ENCODE assay signal across 15 cellular contexts in genomic region chrX:129717902-129718301, GRCh38. TPM values are rescaled to one million over a fixed set of nuclear protein-coding genes. Genes with fewer than 3 reads are reported as not detected.
A peak's percentile ranks its signal among the peaks of the same experiment; 100 is the strongest.
DNase-seq lines count a peak whose midpoint lies in the region; ATAC-seq and TF ChIP-seq lines count a peak whose summit lies in the region.
"Had no signal": no experiment of that assay in that cellular context is flagged by ENCODE, and none has a peak within 500 bp of the region (broad histone marks: within the 10 kb centered on the region; RNA-seq: fewer than 3 reads in every experiment).

No MANE protein-coding gene starts in this region.

- TF ChIP-seq CTCF in DND-41 (IDR thresholded peaks at IDR 0.05; ENCODE audit: borderline replicate concordance, extremely low read depth, low read length, poor library complexity, severe bottlenecking) (no peak), endothelial cell (IDR thresholded peaks at IDR 0.05; ENCODE audit: unreplicated experiment) (no peak)

- H2BK5ac ChIP-seq in neuronal stem cell (ENCODE audit: low read length): no peak overlapping the region

- no peaks in the 10 kb centered on the region for H3K79me1 ChIP-seq in neuronal stem cell (ENCODE audit: low read depth, low read length)

- H2AK5ac ChIP-seq in neuronal stem cell (ENCODE audit: low read depth, low read length): no peak overlapping the region

- H3K79me2 ChIP-seq in DND-41 (ENCODE audit: insufficient read depth, low read length): no peaks in the 10 kb centered on the region

- no peak overlapping the region for H4K91ac ChIP-seq in neuronal stem cell (ENCODE audit: low read depth, low read length, poor library complexity)

- no peak overlapping the region for H3K4me2 ChIP-seq in DND-41 (ENCODE audit: insufficient read depth, low read length)
- H3K4me2 ChIP-seq in neuronal stem cell (ENCODE audit: insufficient read depth, low read length, poor library complexity, severe bottlenecking): no peak overlapping the region
- H3K4me2 ChIP-seq: KMS-11 had no signal

- no peak overlapping the region for H4K8ac ChIP-seq in neuronal stem cell (ENCODE audit: low read depth, low read length)

- no peak overlapping the region for H2BK12ac ChIP-seq in neuronal stem cell (ENCODE audit: low read length)

- H4K20me1 ChIP-seq in DND-41 (ENCODE audit: insufficient read depth, low read length): no peaks in the 10 kb centered on the region

- H3K4me1 ChIP-seq in DND-41 (ENCODE audit: insufficient read depth, low read length): peaks cover 4% of the 10 kb centered on the region; the same call in 1 of the 2 replicates
- peaks cover 0 to 3% of the 10 kb centered on the region in 2 donors for H3K4me1 ChIP-seq in neuronal stem cell (ENCODE audit: control insufficient read depth in 2 of 2, insufficient read depth in 1 of 2, low read depth in 1 of 2, low read length in 2 of 2)

- no peak overlapping the region for H3K23ac ChIP-seq in neuronal stem cell (ENCODE audit: low read depth, low read length, poor library complexity)

- no peak overlapping the region for H2BK15ac ChIP-seq in neuronal stem cell (ENCODE audit: low read length)

- H2AFZ ChIP-seq in DND-41 (ENCODE audit: low read depth, low read length) (no peak overlapping the region), neuronal stem cell (ENCODE audit: low read length) (peak overlapping the region; percentile 53)

- no peak overlapping the region for H3K4ac ChIP-seq in neuronal stem cell (ENCODE audit: low read length)

- no peaks in the 10 kb centered on the region for H3K9me3 Mint-ChIP-seq in endothelial cell (ENCODE audit: unreplicated experiment)
- H3K9me3 Mint-ChIP-seq: activated naive CD8-positive, alpha-beta T cell treated with anti-CD3 and anti-CD28 coated beads, Interleukin-2, amount 10 ng/mL, durations not matched to agents 7 days and 5 days; CD4-positive, alpha-beta T cell; immature natural killer cell; naive thymus-derived CD8-positive, alpha-beta T cell had no signal

- H3K18ac ChIP-seq in neuronal stem cell (ENCODE audit: low read length): no peak overlapping the region

- H3K4me1 Mint-ChIP-seq in endothelial cell (ENCODE audit: unreplicated experiment): peaks cover 36% of the 10 kb centered on the region

- H3K27me3 Mint-ChIP-seq in endothelial cell (ENCODE audit: unreplicated experiment): no peaks in the 10 kb centered on the region
- H3K27me3 Mint-ChIP-seq: activated CD8-positive, alpha-beta memory T cell treated with anti-CD3 and anti-CD28 coated beads, Interleukin-2, amount 10 ng/mL, durations not matched to agents 7 days and 5 days; activated naive CD8-positive, alpha-beta T cell treated with anti-CD3 and anti-CD28 coated beads, Interleukin-2, amount 10 ng/mL, durations not matched to agents 7 days and 5 days; CD4-positive, alpha-beta T cell; naive thymus-derived CD8-positive, alpha-beta T cell had no signal

- H3K36me3 ChIP-seq in DND-41 (ENCODE audit: insufficient read depth, low read length) (no peaks in the 10 kb centered on the region), MG63 (no peaks in the 10 kb centered on the region), neuronal stem cell (replicated peaks in 1 of 2; ENCODE audit: control insufficient read depth in 2 of 2, insufficient read depth in 2 of 2, low read length in 2 of 2) (no peaks in the 10 kb centered on the region)

- H3K27me3 ChIP-seq in DND-41 (ENCODE audit: insufficient read depth, low read length, poor library complexity): no peaks in the 10 kb centered on the region
- no peaks in the 10 kb centered on the region for H3K27me3 ChIP-seq in MG63
- peaks cover 0 to 6% (median 0%) of the 10 kb centered on the region in 3 experiments for H3K27me3 ChIP-seq in neuronal stem cell (ENCODE audit: control insufficient read depth in 3 of 3, insufficient read depth in 3 of 3, low read depth in 1 of 3, low read length in 3 of 3)

- H3K14ac ChIP-seq in neuronal stem cell (ENCODE audit: low read length): no peak overlapping the region

- ATAC-seq in DND-41 (ENCODE audit: insufficient read depth, low read depth) (0 out of 3 replicates have a peak, but pooled peaks have one; percentile 29), HG03039 (IDR thresholded peaks at IDR 0.05; ENCODE audit: unreplicated experiment) (no peak), HG03469 (IDR thresholded peaks at IDR 0.05; ENCODE audit: unreplicated experiment) (no peak)
- ATAC-seq: activated CD8-positive, alpha-beta memory T cell treated with anti-CD3 and anti-CD28 coated beads, Interleukin-2, amount 10 ng/mL, durations not matched to agents 7 days and 5 days; naive thymus-derived CD8-positive, alpha-beta T cell had no signal

- H3K9ac ChIP-seq in DND-41 (ENCODE audit: low read depth, low read length) (no peak overlapping the region), neuronal stem cell (ENCODE audit: low read depth, low read length, poor library complexity) (no peak overlapping the region)
- H3K9ac ChIP-seq: KMS-11 had no signal

- no peak overlapping the region for H2BK120ac ChIP-seq in neuronal stem cell (ENCODE audit: low read depth, low read length)

- H3K9me3 ChIP-seq in DND-41 (ENCODE audit: insufficient read depth, low read length, severe bottlenecking) (no peaks in the 10 kb centered on the region), MG63 (no peaks in the 10 kb centered on the region), neuronal stem cell (replicated peaks in 1 of 2; ENCODE audit: control insufficient read depth in 2 of 2, insufficient read depth in 1 of 2, low read depth in 1 of 2, low read length in 2 of 2) (no peaks in the 10 kb centered on the region)

- H3K4me3 Mint-ChIP-seq in endothelial cell (ENCODE audit: unreplicated experiment): no peak overlapping the region
- H3K4me3 Mint-ChIP-seq: activated CD8-positive, alpha-beta memory T cell treated with anti-CD3 and anti-CD28 coated beads, Interleukin-2, amount 10 ng/mL, durations not matched to agents 7 days and 5 days; activated naive CD8-positive, alpha-beta T cell treated with anti-CD3 and anti-CD28 coated beads, Interleukin-2, amount 10 ng/mL, durations not matched to agents 7 days and 5 days; CD4-positive, alpha-beta T cell; immature natural killer cell; naive thymus-derived CD8-positive, alpha-beta T cell had no signal

- peak overlapping the region; percentile 83 for H3K27ac Mint-ChIP-seq in endothelial cell (ENCODE audit: unreplicated experiment)
- H3K27ac Mint-ChIP-seq: activated CD8-positive, alpha-beta memory T cell treated with anti-CD3 and anti-CD28 coated beads, Interleukin-2, amount 10 ng/mL, durations not matched to agents 7 days and 5 days; activated naive CD8-positive, alpha-beta T cell treated with anti-CD3 and anti-CD28 coated beads, Interleukin-2, amount 10 ng/mL, durations not matched to agents 7 days and 5 days; CD4-positive, alpha-beta T cell had no signal

- WGBS in neuronal stem cell (ENCODE audit: extremely low coverage in 2 of 2, insufficient read length in 2 of 2, insufficient replicate concordance in 1 of 2), 2 donors: no CpG with 5 or more reads among the region's 5 CpGs

- no peak overlapping the region for H3K4me3 ChIP-seq in DND-41 (ENCODE audit: low read depth in 1 of 2, low read length in 2 of 2)
- no peak overlapping the region for H3K4me3 ChIP-seq in MG63
- no peak overlapping the region for H3K4me3 ChIP-seq in neuronal stem cell (ENCODE audit: low read length in 2 of 2)

- H3K27ac ChIP-seq in DND-41 (ENCODE audit: low read length) (peak overlapping the region; percentile 44; the same call in 1 of the 2 replicates), neuronal stem cell (replicated peaks; ENCODE audit: low read length) (no peak overlapping the region)
- H3K27ac ChIP-seq: KMS-11 had no signal

- DNase-seq in DND-41 (no peak), MG63 (peak; percentile 81), endothelial cell (ENCODE audit: low spot score) (no peak), neuronal stem cell (ENCODE audit: low spot score) (no peak), retina (no peak), DMS53 (lab: John Stamatoyannopoulos, UW) (no peak)
- DNase-seq: activated CD8-positive, alpha-beta memory T cell treated with anti-CD3 and anti-CD28 coated beads, Interleukin-2, amount 10 ng/mL, durations not matched to agents 7 days and 5 days; activated naive CD8-positive, alpha-beta T cell treated with anti-CD3 and anti-CD28 coated beads, Interleukin-2, amount 10 ng/mL, durations not matched to agents 7 days and 5 days; CD4-positive, alpha-beta T cell; immature natural killer cell; naive thymus-derived CD8-positive, alpha-beta T cell; NCI-H2107 had no signal

- peaks cover 4% of the 10 kb centered on the region for H3K36me3 Mint-ChIP-seq in endothelial cell (ENCODE audit: low read depth, unreplicated experiment)
- H3K36me3 Mint-ChIP-seq: activated CD8-positive, alpha-beta memory T cell treated with anti-CD3 and anti-CD28 coated beads, Interleukin-2, amount 10 ng/mL, durations not matched to agents 7 days and 5 days; activated naive CD8-positive, alpha-beta T cell treated with anti-CD3 and anti-CD28 coated beads, Interleukin-2, amount 10 ng/mL, durations not matched to agents 7 days and 5 days; immature natural killer cell; naive thymus-derived CD8-positive, alpha-beta T cell had no signal

RNA-seq across cellular contexts. Expression of gene XPNPEP2, which starts 20.9 kb away (rescaled TPM):
- total RNA-seq in MG63 (2014; rRNA removed; shearing (Covaris generic); ENCODE audit: low replicate concordance): not detected in 2 replicates
- total RNA-seq in endothelial cell (ENCODE audit: unreplicated experiment): 1.7 TPM
- 0.29 TPM for polyA plus RNA-seq in neuronal stem cell (2013, experiment 1 of 2)
- polyA plus RNA-seq in neuronal stem cell (2013, experiment 2 of 2): 0.30 TPM
- total RNA-seq: naive thymus-derived CD8-positive, alpha-beta T cell had no signal
